Comparison of ENCODE assay signal across 8 cellular contexts in genomic region chr1:169809370-169810095, GRCh38. TPM values are rescaled to one million over a fixed set of nuclear protein-coding genes. Genes with fewer than 3 reads are reported as not detected.
DNase-seq lines count a peak whose midpoint lies in the region; ATAC-seq and TF ChIP-seq lines count a peak whose summit lies in the region.

No MANE protein-coding gene starts in this region.

- H3K27ac ChIP-seq in left lung, result no peak overlapping the region
- H3K27ac ChIP-seq in vagina, result no peak overlapping the region

- intact Hi-C loops in left lung (cut with DNase I), result no loop called here
- intact Hi-C loops in vagina (cut with DNase I), result no loop called here

- ATAC-seq in left lung, result peak; percentile 69

- in situ Hi-C loops in T47D (cut with HindIII; ENCODE audit: low pct_unique_long_range_greater_than_20kb, low sequenced_read_pairs), result no loop called here

- TF ChIP-seq CTCF in GM12875 (IDR thresholded peaks at IDR 0.05; ENCODE audit: borderline replicate concordance, insufficient read depth, low read depth, low read length) (0 out of 2 replicates have a peak, but pooled peaks have one; percentile 12), left lung (IDR thresholded peaks at IDR 0.05) (peak; percentile 21 to 44), vagina (IDR thresholded peaks at IDR 0.05) (peak; percentile 27 to 49 (median 44))

- H3K36me3 ChIP-seq in left lung (peaks cover 0 to 36% of the 10 kb centered on the region in 2 donors), vagina (peaks cover 0 to 17% of the 10 kb centered on the region in 2 donors)

- DNase-seq in Ammon's horn (ENCODE audit: low spot score) (peak; percentile 57), NCI-H510A treated with DMSO at 0.1 percent for 48 hours (lab: John Stamatoyannopoulos, UW) (peak; percentile 22), T47D (ENCODE audit: low read depth in 1 of 2, low spot score in 1 of 2) (peak; percentile 20 to 64), left lung (no peak), vagina (ENCODE audit: extremely low spot score in 2 of 2) (no peak), islet precursor cell (no peak), HK-2 (ENCODE audit: unreplicated experiment) (no peak)

- H3K4me3 ChIP-seq in GM12875 (ENCODE audit: low read depth, low read length), result no peak overlapping the region
- H3K4me3 ChIP-seq in left lung, result no peak overlapping the region
- no peak overlapping the region for H3K4me3 ChIP-seq in vagina

- H3K9me3 ChIP-seq in left lung (no peaks in the 10 kb centered on the region), vagina (no peaks in the 10 kb centered on the region)

- no peak for TF ChIP-seq POLR2A in vagina (IDR thresholded peaks at IDR 0.05)

- no peaks in the 10 kb centered on the region for H3K4me1 ChIP-seq in left lung
- no peaks in the 10 kb centered on the region for H3K4me1 ChIP-seq in vagina

- H3K27me3 ChIP-seq in left lung (no peaks in the 10 kb centered on the region), vagina (no peaks in the 10 kb centered on the region)

RNA-seq across cellular contexts. Expression of gene METTL18, which starts 14.8 kb away (rescaled TPM):
- 1 to 10 TPM; 4.8 to 5.4 TPM for total RNA-seq in left lung
- total RNA-seq in vagina, result 3.2 TPM

Comparison
In these comparisons a context has a peak if more than half of its experiments do, and no peak if none do; other contexts are left out.
1. DNase-seq: peak in Ammon's horn (single experiment), NCI-H510A treated with DMSO at 0.1 percent for 48 hours (single experiment) and T47D (2 of 2); none in left lung (0 of 2), vagina (0 of 2), islet precursor cell (single experiment) and HK-2 (single experiment).
2. Peak in every context shown above with its lines, with median percentiles within 50 percentile points of each other: CTCF ChIP-seq.